25 cellular contexts compared by ENCODE assay signal in the genomic region with DNA sequence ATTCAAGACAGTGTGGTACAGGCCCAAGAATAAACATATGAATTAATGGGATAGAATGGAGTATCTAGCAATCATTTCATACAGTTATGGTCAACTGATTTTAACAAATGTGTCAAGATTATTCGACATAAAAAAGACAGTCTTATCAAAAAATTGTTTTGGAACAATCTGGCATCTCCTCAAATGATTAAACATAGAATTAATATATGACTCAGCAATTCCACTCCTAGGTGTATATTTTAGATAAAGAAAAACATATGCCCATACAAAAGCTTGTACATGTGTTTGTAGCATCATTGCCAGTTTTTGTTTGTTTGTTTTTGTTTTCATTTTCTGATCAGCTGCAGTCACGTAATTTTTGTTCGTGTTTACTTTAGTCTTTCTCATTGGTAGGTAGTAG.
DNase-seq lines count a peak whose midpoint lies in the region; ATAC-seq, FAIRE-seq and TF ChIP-seq lines count a peak whose summit lies in the region.
"Had no signal": no experiment of that assay in that cellular context is flagged by ENCODE, and none has a peak within 500 bp of the region (broad histone marks: within the 10 kb centered on the region; RNA-seq: fewer than 3 reads in every experiment).

No MANE protein-coding gene starts in this region.

- no peaks in the 10 kb centered on the region for H3K79me1 ChIP-seq in IMR-90 (ENCODE audit: low read depth in 1 of 2, low read length in 2 of 2)

- H3K4me3 ChIP-seq in HepG2 (replicated peaks in 1 of 3; ENCODE audit: insufficient read depth in 1 of 3, low read depth in 2 of 3, low read length in 3 of 3), result no peak overlapping the region
- H3K4me3 ChIP-seq in right lobe of liver, result no peak overlapping the region
- no peak overlapping the region for H3K4me3 ChIP-seq in IMR-90 (ENCODE audit: insufficient read depth, low read depth, low read length)
- H3K4me3 ChIP-seq in CD8-positive, alpha-beta memory T cell (ENCODE audit: low read length), result no peak overlapping the region
- H3K4me3 ChIP-seq: BLaER1, GM12878 had no signal

- H3K27me3 Mint-ChIP-seq in CD8-positive, alpha-beta memory T cell, result no peaks in the 10 kb centered on the region
- H3K27me3 Mint-ChIP-seq: CD4-positive, alpha-beta memory T cell; CD4-positive, CD25-positive, alpha-beta regulatory T cell had no signal

- TF ChIP-seq EP300 in HepG2 (IDR thresholded peaks at IDR 0.05; ENCODE audit: low read depth in 2 of 2, low read length in 2 of 2) (no peak), HepG2 (CRISPR knock-in tag; IDR thresholded peaks at IDR 0.05; ENCODE audit: borderline replicate concordance) (no peak)

- no peak overlapping the region for H3K27ac Mint-ChIP-seq in CD8-positive, alpha-beta memory T cell
- H3K27ac Mint-ChIP-seq: CD14-positive monocyte; CD4-positive, alpha-beta memory T cell; CD4-positive, CD25-positive, alpha-beta regulatory T cell had no signal

- POLR2A ChIA-PET in HepG2 (lab: Yijun Ruan, JAX) (no interaction called here), IMR-90 (lab: Charles Lee; ENCODE audit: unreplicated experiment) (no interaction called here)
- POLR2A ChIA-PET in CD8-positive, alpha-beta memory T cell (lab: Charles Lee), result no interaction called here

- no peak overlapping the region for H3K4me2 ChIP-seq in HepG2 (ENCODE audit: low read depth, low read length)
- no peak overlapping the region for H3K4me2 ChIP-seq in IMR-90 (ENCODE audit: low read depth, low read length)
- H3K4me2 ChIP-seq: BLaER1 had no signal

- H3K9ac ChIP-seq in HepG2 (ENCODE audit: insufficient read depth, low read depth, low read length) (no peak overlapping the region), IMR-90 (ENCODE audit: low read depth, low read length) (no peak overlapping the region)
- H3K9ac ChIP-seq: BLaER1 had no signal

- H2AK5ac ChIP-seq in IMR-90 (ENCODE audit: low read depth, low read length), result no peak overlapping the region

- 14% methylated on average over 3 of the region's 3 CpGs for WGBS in HepG2 (ENCODE audit: low lambda C conversion rate)
- WGBS in right lobe of liver (ENCODE audit: insufficient coverage, low coverage, low lambda C conversion rate, missing lambda C conversion rate), result 37% methylated on average over 3 of the region's 3 CpGs
- WGBS in IMR-90 (ENCODE audit: extremely low coverage in 2 of 2, insufficient read length in 1 of 2), 2 experiments, result no CpG with 5 or more reads among the region's 3 CpGs

- H3K27me3 ChIP-seq in HepG2 (ENCODE audit: control insufficient read depth in 1 of 2, insufficient read depth in 2 of 2, low read length in 2 of 2), result no peaks in the 10 kb centered on the region
- H3K27me3 ChIP-seq in right lobe of liver, result no peaks in the 10 kb centered on the region
- H3K27me3 ChIP-seq in IMR-90 (ENCODE audit: control insufficient read depth, insufficient read depth, low read length), result no peaks in the 10 kb centered on the region
- no peaks in the 10 kb centered on the region for H3K27me3 ChIP-seq in CD8-positive, alpha-beta memory T cell (ENCODE audit: insufficient read depth, low read length, poor library complexity, severe bottlenecking)
- H3K27me3 ChIP-seq: BE2C, BLaER1 had no signal

- H3K36me3 ChIP-seq in HepG2 (replicated peaks in 1 of 2; ENCODE audit: control insufficient read depth in 1 of 2, insufficient read depth in 2 of 2, low read length in 2 of 2), result no peaks in the 10 kb centered on the region
- H3K36me3 ChIP-seq in right lobe of liver, result no peaks in the 10 kb centered on the region
- H3K36me3 ChIP-seq in IMR-90 (ENCODE audit: control insufficient read depth, insufficient read depth, low read length), result no peaks in the 10 kb centered on the region
- H3K36me3 ChIP-seq in CD8-positive, alpha-beta memory T cell (ENCODE audit: insufficient read depth, low read length), result no peaks in the 10 kb centered on the region
- H3K36me3 ChIP-seq: BE2C, BLaER1 had no signal

- TF ChIP-seq CTCF in HepG2 (CRISPR knock-in tag; IDR thresholded peaks at IDR 0.05) (no peak), right lobe of liver (IDR thresholded peaks at IDR 0.05) (no peak), IMR-90 (conservative IDR thresholded peaks at IDR 0.05; ENCODE audit: low read depth, low read length) (no peak)

- H3K18ac ChIP-seq in IMR-90 (ENCODE audit: low read depth, low read length), result no peak overlapping the region

- H3K4me1 ChIP-seq in HepG2 (ENCODE audit: insufficient read depth, low read length) (no peaks in the 10 kb centered on the region), right lobe of liver (no peaks in the 10 kb centered on the region), IMR-90 (ENCODE audit: control insufficient read depth, insufficient read depth, low read length) (no peaks in the 10 kb centered on the region)
- H3K4me1 ChIP-seq in CD8-positive, alpha-beta memory T cell (ENCODE audit: insufficient read depth, low read length), result no peaks in the 10 kb centered on the region
- H3K4me1 ChIP-seq: BE2C, BLaER1, Caco-2 had no signal

- TF ChIP-seq POLR2A in HepG2 (IDR thresholded peaks at IDR 0.05; ENCODE audit: insufficient read depth in 1 of 2, low read depth in 2 of 2, low read length in 2 of 2), result no peak
- no peak for TF ChIP-seq POLR2A in right lobe of liver (IDR thresholded peaks at IDR 0.05)
- no peak for TF ChIP-seq POLR2A in IMR-90 (IDR thresholded peaks at IDR 0.05; ENCODE audit: low read depth, low read length)

- no peak overlapping the region for H3K56ac ChIP-seq in IMR-90 (ENCODE audit: extremely low read depth, insufficient read depth, low read length)

- intact Hi-C loops in HepG2 (cut with micrococcal nuclease; ENCODE audit: unreplicated experiment), result no loop called here
- intact Hi-C loops in right lobe of liver (cut with DNase I), result no loop called here
- intact Hi-C loops in IMR-90 (cut with micrococcal nuclease), result no loop called here

- no peak overlapping the region for H3K27ac ChIP-seq in HepG2 (ENCODE audit: extremely low read length, insufficient read depth, low read length)
- no peak overlapping the region for H3K27ac ChIP-seq in right lobe of liver
- no peak overlapping the region for H3K27ac ChIP-seq in IMR-90 (ENCODE audit: insufficient read depth, low read length)
- H3K27ac ChIP-seq in CD8-positive, alpha-beta memory T cell (ENCODE audit: low read depth, low read length), result no peak overlapping the region
- H3K27ac ChIP-seq: 22Rv1, BLaER1 had no signal

- no peak overlapping the region for H3K23ac ChIP-seq in IMR-90 (ENCODE audit: low read depth, low read length)

- no peaks in the 10 kb centered on the region for H3K36me3 Mint-ChIP-seq in CD8-positive, alpha-beta memory T cell
- H3K36me3 Mint-ChIP-seq: CD14-positive monocyte; CD4-positive, alpha-beta memory T cell; CD4-positive, CD25-positive, alpha-beta regulatory T cell had no signal

- no TSS peak for BruUV-seq in HepG2 (replicated peaks; lab: Mats Ljungman, UMichigan)
- BruUV-seq in IMR-90 (replicated peaks; lab: Mats Ljungman, UMichigan), result no TSS peak

- H2BK120ac ChIP-seq in IMR-90 (ENCODE audit: low read depth, low read length), result no peak overlapping the region

- no peak overlapping the region for H2BK5ac ChIP-seq in IMR-90 (ENCODE audit: low read depth, low read length, poor library complexity, severe bottlenecking)

- CTCF ChIA-PET in HepG2 (lab: Yijun Ruan, JAX; ENCODE audit: low intra/inter-chr PET ratio, low total read pairs) (no interaction called here), IMR-90 (lab: Yijun Ruan, JAX) (no interaction called here)
- CTCF ChIA-PET in CD8-positive, alpha-beta memory T cell (lab: Charles Lee), result no interaction called here

- H3K4ac ChIP-seq in IMR-90 (ENCODE audit: low read depth, low read length), result no peak overlapping the region

- no peaks in the 10 kb centered on the region for H3K9me3 ChIP-seq in HepG2 (ENCODE audit: low read length)
- no peaks in the 10 kb centered on the region for H3K9me3 ChIP-seq in right lobe of liver
- H3K9me3 ChIP-seq in IMR-90 (ENCODE audit: control insufficient read depth, insufficient read depth, low read length), result no peaks in the 10 kb centered on the region; the same call in 1 of the 2 replicates
- H3K9me3 ChIP-seq in CD8-positive, alpha-beta memory T cell (ENCODE audit: low read length), result no peaks in the 10 kb centered on the region
- H3K9me3 ChIP-seq: BE2C, BLaER1, Caco-2 had no signal

- ATAC-seq in HepG2 (no peak), right lobe of liver (no peak), IMR-90 (ENCODE audit: low read depth) (no peak)
- ATAC-seq: GM12878 had no signal

- no peak for TF ChIP-seq RAD21 in HepG2 (CRISPR knock-in tag; IDR thresholded peaks at IDR 0.05)
- no peak for TF ChIP-seq RAD21 in IMR-90 (IDR thresholded peaks at IDR 0.05; ENCODE audit: low read length)

- H3K4me3 Mint-ChIP-seq in CD8-positive, alpha-beta memory T cell, result no peak overlapping the region
- H3K4me3 Mint-ChIP-seq: CD14-positive monocyte; CD4-positive, alpha-beta memory T cell; CD4-positive, CD25-positive, alpha-beta regulatory T cell had no signal

- dilution Hi-C loops in IMR-90 (cut with HindIII; ENCODE audit: low sequenced_read_pairs, unreplicated experiment), result no loop called here

- H3K79me2 ChIP-seq in HepG2 (ENCODE audit: insufficient read depth, low read length), result no peaks in the 10 kb centered on the region

- no peak overlapping the region for H4K8ac ChIP-seq in IMR-90 (ENCODE audit: low read depth in 2 of 2, low read length in 2 of 2)

- H4K5ac ChIP-seq in IMR-90 (ENCODE audit: low read depth, low read length), result no peak overlapping the region

- no peak overlapping the region for H4K91ac ChIP-seq in IMR-90 (ENCODE audit: insufficient read depth, low read depth, low read length)

- in situ Hi-C loops in HepG2 (cut with HindIII; ENCODE audit: extremely low pct_ligation_motif_present, low pct_unique_long_range_greater_than_20kb) (no loop called here), IMR-90 (cut with MboI; ENCODE audit: low sequenced_read_pairs) (no loop called here)

- no peak overlapping the region for H2BK20ac ChIP-seq in IMR-90 (ENCODE audit: low read depth, low read length)

- no peaks in the 10 kb centered on the region for H3K9me1 ChIP-seq in IMR-90 (ENCODE audit: insufficient read depth, low read length)

- no peak overlapping the region for H2AFZ ChIP-seq in HepG2 (ENCODE audit: low read length)
- no peak overlapping the region for H2AFZ ChIP-seq in IMR-90 (replicated peaks; ENCODE audit: low read length, poor library complexity)

- H4K20me1 ChIP-seq in HepG2 (ENCODE audit: insufficient read depth, low read length), result no peaks in the 10 kb centered on the region
- no peaks in the 10 kb centered on the region for H4K20me1 ChIP-seq in IMR-90 (ENCODE audit: insufficient read depth, low read length)
- H4K20me1 ChIP-seq: BLaER1 had no signal

- no peak for DNase-seq in HepG2 (ENCODE audit: low spot score)
- DNase-seq in right lobe of liver, result no peak
- DNase-seq in IMR-90, result no peak
- no peak for DNase-seq in CD8-positive, alpha-beta memory T cell
- DNase-seq in NCI-H748 treated with DMSO at 0.1 percent for 48 hours (lab: John Stamatoyannopoulos, UW), result no peak
- DNase-seq: ACHN; BE2C; C1 segment of cervical spinal cord; Caco-2; Calu3; CD4-positive, alpha-beta memory T cell; CD4-positive, CD25-positive, alpha-beta regulatory T cell; DMS 273 treated with DMSO at 0.1 percent for 48 hours; DMS153; DMS53; DMS79; DND-41; EL; GDM1 had no signal

- H2BK15ac ChIP-seq in IMR-90 (ENCODE audit: low read depth, low read length), result no peak overlapping the region

- H3K4me1 Mint-ChIP-seq in CD8-positive, alpha-beta memory T cell, result no peaks in the 10 kb centered on the region
- H3K4me1 Mint-ChIP-seq: CD14-positive monocyte; CD4-positive, alpha-beta memory T cell; CD4-positive, CD25-positive, alpha-beta regulatory T cell had no signal

- H2AK9ac ChIP-seq in IMR-90 (replicated peaks; ENCODE audit: low read depth, low read length, poor library complexity), result no peak overlapping the region

- H3K9me3 Mint-ChIP-seq in CD8-positive, alpha-beta memory T cell, result peaks cover 3 to 20% (median 11%) of the 10 kb centered on the region in 5 donors

- H3K14ac ChIP-seq in IMR-90 (replicated peaks; ENCODE audit: low read depth, low read length), result no peak overlapping the region

- no peak for FAIRE-seq in HepG2 (lab: Jason Lieb, UNC)
- FAIRE-seq: GM12878, GM12892, GM18507 had no signal
